33 cellular contexts compared by ENCODE assay signal in genomic region chr1:207291723-207292122, GRCh38. TPM values are rescaled to one million over a fixed set of nuclear protein-coding genes. Genes with fewer than 3 reads are reported as not detected.
A peak's percentile ranks its signal among the peaks of the same experiment; 100 is the strongest.
DNase-seq lines count a peak whose midpoint lies in the region; ATAC-seq, FAIRE-seq and TF ChIP-seq lines count a peak whose summit lies in the region.
"Had no signal": no experiment of that assay in that cellular context is flagged by ENCODE, and none has a peak within 500 bp of the region (broad histone marks: within the 10 kb centered on the region; RNA-seq: fewer than 3 reads in every experiment).

No MANE protein-coding gene starts in this region.

- no peak overlapping the region for H3K4me2 ChIP-seq in K562 (ENCODE audit: insufficient read depth, low read length)
- H3K4me2 ChIP-seq: A549; BLaER1; BLaER1 treated with 17β-estradiol and CSF1 and Interleukin-3, amounts not matched to agents 10 nM and 100 nM had no signal

- no peaks in the 10 kb centered on the region for H3K9me1 ChIP-seq in K562 (ENCODE audit: control insufficient read depth, insufficient read depth, low read length)

- H3K27ac ChIP-seq in HEK293 (ENCODE audit: extremely low read depth, low read depth, low read length): no peak overlapping the region
- no peak overlapping the region for H3K27ac ChIP-seq in K562 (ENCODE audit: extremely low read depth, low read depth, low read length)
- H3K27ac ChIP-seq: 22Rv1; A549; BLaER1; BLaER1 treated with 17β-estradiol and CSF1 and Interleukin-3, amounts not matched to agents 10 nM and 100 nM; C4-2B had no signal

- TF ChIP-seq RAD21 in K562 (CRISPR knock-in tag; conservative IDR thresholded peaks at IDR 0.05 in 1 of 2, IDR thresholded peaks at IDR 0.05 in 1 of 2): no peak

- H3K9me3 ChIP-seq in HEK293 (ENCODE audit: control insufficient read depth, insufficient read depth, low read depth, low read length) (no peaks in the 10 kb centered on the region), K562 (replicated peaks; ENCODE audit: control insufficient read depth, insufficient read depth, low read depth, low read length) (peaks cover 5% of the 10 kb centered on the region)
- H3K9me3 ChIP-seq: BE2C had no signal

- POLR2A ChIA-PET in HEK293 (lab: Yijun Ruan, JAX) (no interaction called here), K562 (lab: Yijun Ruan, JAX) (no interaction called here)
- POLR2A ChIA-PET in activated CD4-positive, alpha-beta memory T cell treated with anti-CD3 and anti-CD28 coated beads for 36 hours (lab: Charles Lee): no interaction called here

- no peaks in the 10 kb centered on the region for H3K79me2 ChIP-seq in K562 (ENCODE audit: control insufficient read depth, insufficient read depth, low read length)

- peaks cover 6% of the 10 kb centered on the region for H3K36me3 Mint-ChIP-seq in activated CD4-positive, alpha-beta memory T cell treated with anti-CD3 and anti-CD28 coated beads for 36 hours
- H3K36me3 Mint-ChIP-seq: CD4-positive, CD25-positive, alpha-beta regulatory T cell had no signal

- no peak for FAIRE-seq in K562 (lab: Jason Lieb, UNC)
- FAIRE-seq: A204.1, A549, D721Med had no signal

- H3K9me3 Mint-ChIP-seq in activated CD4-positive, alpha-beta memory T cell treated with anti-CD3 and anti-CD28 coated beads for 36 hours: peaks cover 19% of the 10 kb centered on the region

- no peaks in the 10 kb centered on the region for H3K27me3 ChIP-seq in K562 (ENCODE audit: control insufficient read depth in 2 of 2, insufficient read depth in 2 of 2, low read length in 2 of 2)
- H3K27me3 ChIP-seq: BLaER1; BLaER1 treated with 17β-estradiol and CSF1 and Interleukin-3, amounts not matched to agents 10 nM and 100 nM had no signal

- in situ Hi-C loops in K562 (cut with MboI): no loop called here

- TF ChIP-seq CTCF in HEK293 (tag by site-specific recombination; IDR thresholded peaks at IDR 0.05) (no peak), K562 (IDR thresholded peaks at IDR 0.05 in 2 of 3, conservative IDR thresholded peaks at IDR 0.05 in 1 of 3; ENCODE audit: insufficient read depth in 2 of 3, low read depth in 1 of 3, low read length in 3 of 3) (no peak)

- no peak for DNase-seq in K562 (ENCODE audit: extremely low read depth in 1 of 4, low spot score in 3 of 4)
- DNase-seq in NCI-H1105 (lab: John Stamatoyannopoulos, UW): no peak
- no peak for DNase-seq in activated CD4-positive, alpha-beta memory T cell treated with anti-CD3 and anti-CD28 coated beads for 36 hours
- DNase-seq: 8988T; ACHN; AML-193; BE2C; C1 segment of cervical spinal cord; Caco-2; Calu3; CD4-positive, alpha-beta memory T cell; CD4-positive, alpha-beta T cell; CD4-positive, CD25-positive, alpha-beta regulatory T cell; CD8-positive, alpha-beta memory T cell; CD8-positive, alpha-beta T cell; COR-L47; DMS 273 treated with DMSO at 0.1 percent for 48 hours; DMS153; DMS53; DMS79; DMS79 treated with DMSO at 0.1 percent for 48 hours; DND-41; EL had no signal

- WGBS in K562 (ENCODE audit: insufficient coverage, low coverage, missing lambda C conversion rate): 43% methylated on average over 2 of the region's 2 CpGs

- CTCF ChIA-PET in HEK293 (lab: Yijun Ruan, JAX) (no interaction called here), K562 (lab: Yijun Ruan, JAX; ENCODE audit: low intra/inter-chr PET ratio) (no interaction called here)
- CTCF ChIA-PET in activated CD4-positive, alpha-beta memory T cell treated with anti-CD3 and anti-CD28 coated beads for 36 hours (lab: Charles Lee): no interaction called here

- H3K36me3 ChIP-seq in HEK293 (ENCODE audit: control insufficient read depth in 2 of 2, insufficient read depth in 1 of 2, low read length in 2 of 2) (no peaks in the 10 kb centered on the region), K562 (ENCODE audit: control insufficient read depth, insufficient read depth, low read length) (no peaks in the 10 kb centered on the region)
- H3K36me3 ChIP-seq: BE2C, BLaER1 had no signal

- H3K4me3 Mint-ChIP-seq in activated CD4-positive, alpha-beta memory T cell treated with anti-CD3 and anti-CD28 coated beads for 36 hours: no peak overlapping the region
- H3K4me3 Mint-ChIP-seq: B cell; CD14-positive monocyte; CD4-positive, alpha-beta memory T cell; CD4-positive, alpha-beta T cell; CD4-positive, CD25-positive, alpha-beta regulatory T cell; CD8-positive, alpha-beta memory T cell; CD8-positive, alpha-beta T cell had no signal

- BruUV-seq in K562 (replicated peaks; lab: Mats Ljungman, UMichigan): no TSS peak

- H3K27me3 Mint-ChIP-seq in activated CD4-positive, alpha-beta memory T cell treated with anti-CD3 and anti-CD28 coated beads for 36 hours: no peaks in the 10 kb centered on the region
- H3K27me3 Mint-ChIP-seq: CD4-positive, alpha-beta T cell had no signal

- TF ChIP-seq EP300 in K562 (IDR thresholded peaks at IDR 0.05; ENCODE audit: low read length): no peak

- H3K4me1 ChIP-seq in HEK293 (ENCODE audit: control insufficient read depth, insufficient read depth, low read length) (no peaks in the 10 kb centered on the region), K562 (replicated peaks in 1 of 2; ENCODE audit: control insufficient read depth in 2 of 2, insufficient read depth in 2 of 2, low read length in 2 of 2) (peaks cover 0 to 7% of the 10 kb centered on the region in 2 experiments; a peak in 1 of 5 replicates)
- H3K4me1 ChIP-seq: A549, BE2C, BLaER1, Caco-2 had no signal

- intact Hi-C loops in K562 (cut with micrococcal nuclease): no loop called here
- intact Hi-C loops in activated CD4-positive, alpha-beta memory T cell treated with anti-CD3 and anti-CD28 coated beads for 36 hours (cut with micrococcal nuclease): no loop called here

- H4K20me1 ChIP-seq in K562 (replicated peaks; ENCODE audit: control insufficient read depth, insufficient read depth, low read length): no peaks in the 10 kb centered on the region
- H4K20me1 ChIP-seq: BLaER1; BLaER1 treated with 17β-estradiol and CSF1 and Interleukin-3, amounts not matched to agents 10 nM and 100 nM had no signal

- H3K4me3 ChIP-seq in HEK293 (ENCODE audit: low read depth, low read length) (no peak overlapping the region), K562 (no peak overlapping the region)
- H3K4me3 ChIP-seq: A549; BLaER1; BLaER1 treated with 17β-estradiol and CSF1 and Interleukin-3, amounts not matched to agents 10 nM and 100 nM had no signal

- no peaks in the 10 kb centered on the region for H3K4me1 Mint-ChIP-seq in activated CD4-positive, alpha-beta memory T cell treated with anti-CD3 and anti-CD28 coated beads for 36 hours (ENCODE audit: low read depth)
- H3K4me1 Mint-ChIP-seq: CD4-positive, alpha-beta memory T cell; CD8-positive, alpha-beta memory T cell had no signal

- no peak overlapping the region for H2AFZ ChIP-seq in K562 (ENCODE audit: low read depth, low read length)

- no peak for ATAC-seq in K562
- ATAC-seq: A549; CD8-positive, alpha-beta T cell had no signal

- no peak overlapping the region for H3K9ac ChIP-seq in K562 (ENCODE audit: insufficient read depth in 1 of 2, low read depth in 2 of 2, low read length in 2 of 2)
- H3K9ac ChIP-seq: BLaER1; BLaER1 treated with 17β-estradiol and CSF1 and Interleukin-3, amounts not matched to agents 10 nM and 100 nM had no signal

- H3K27ac Mint-ChIP-seq in activated CD4-positive, alpha-beta memory T cell treated with anti-CD3 and anti-CD28 coated beads for 36 hours: no peak overlapping the region
- H3K27ac Mint-ChIP-seq: B cell; CD4-positive, alpha-beta memory T cell; CD4-positive, alpha-beta T cell; CD4-positive, CD25-positive, alpha-beta regulatory T cell; CD8-positive, alpha-beta T cell had no signal

- TF ChIP-seq POLR2A in K562 (conservative IDR thresholded peaks at IDR 0.05): no peak

TF ChIP-seq in HEK293, 187 proteins besides CTCF, POLR2A, EP300 and RAD21:
- TF ChIP-seq ZNF10 (tag by site-specific recombination; IDR thresholded peaks at IDR 0.05): no peak
- peak; percentile 27 for TF ChIP-seq SETDB1 (IDR thresholded peaks at IDR 0.05; ENCODE audit: insufficient read length, low read length)

TF ChIP-seq in K562, 482 proteins besides CTCF, POLR2A, EP300 and RAD21 (continues in another document):
- TF ChIP-seq TRIM24 (IDR thresholded peaks at IDR 0.05) (0 out of 4 replicates have a peak, but pooled peaks of 1 of the 2 experiments have one; percentile 25), HDAC2 (IDR thresholded peaks at IDR 0.05) (no peak), CBX3 (IDR thresholded peaks at IDR 0.05; ENCODE audit: borderline replicate concordance in 1 of 2, low read length in 2 of 2) (peak in 1 of 2 experiments; percentile 49; a peak in 1 of 3 replicates), TRIM28 (IDR thresholded peaks at IDR 0.05) (peak; percentile 70; the same call in 1 of the 2 replicates), PHF21A (IDR thresholded peaks at IDR 0.05; ENCODE audit: borderline replicate concordance, low read depth) (no peak)

RNA-seq across cellular contexts. Expression of gene CD55, which starts 29.8 kb away (rescaled TPM):
- 122 and 219 TPM in 2 replicates for total RNA-seq in K562 (2011; cell fraction: chromatin; rRNA removed; ENCODE audit: low replicate concordance)
- total RNA-seq in K562 (2011; cell fraction: nucleolus; rRNA removed): 126 and 131 TPM in 2 replicates
- 167 and 170 TPM in 2 replicates for total RNA-seq in K562 (2011; cell fraction: nucleoplasm; rRNA removed)
- total RNA-seq in K562 (2014; rRNA removed) (98.4 and 112 TPM in 2 replicates), K562 (2014; rRNA removed; fragmentation: Illumina TruSeq; extraction: Trizol) (96.2 and 124 TPM in 2 replicates), K562 (2015; rRNA removed; fragmentation: Illumina TruSeq; extraction: Trizol) (81.5 and 84.0 TPM in 2 replicates), K562 (2021) (96.0 and 104 TPM in 2 replicates)
- polyA plus RNA-seq in K562 (2011; rRNA removed) (137 and 150 TPM in 2 replicates), K562 (2014; fragmentation: Illumina TruSeq; extraction: Trizol) (94.8 and 144 TPM in 2 replicates), K562 (2014; fragmentation: Nextera tagmentation; extraction: Ambion mirVana) (10 to 100 TPM; 17.7 to 29.4 TPM), K562 (2014; rRNA removed) (97.0 and 98.6 TPM in 2 replicates)
- 53.0 and 98.2 TPM in 2 replicates for polyA plus RNA-seq in K562 (2011; cell fraction: cytosol; rRNA removed)
- 69.4 and 92.8 TPM in 2 replicates for polyA plus RNA-seq in K562 (2011; cell fraction: nucleus; rRNA removed)
- 72.7 and 169 TPM in 2 replicates for polyA plus RNA-seq in K562 (2012)
- polyA minus RNA-seq in K562 (2011; rRNA and poly(A)+ RNA removed): 180 and 193 TPM in 2 replicates
- 46.6 and 55.4 TPM in 2 replicates for polyA minus RNA-seq in K562 (2011; cell fraction: cytosol; rRNA and poly(A)+ RNA removed)
- polyA minus RNA-seq in K562 (2011; cell fraction: nucleus; rRNA and poly(A)+ RNA removed): 97.5 and 128 TPM in 2 replicates
- total RNA-seq in activated CD4-positive, alpha-beta memory T cell treated with anti-CD3 and anti-CD28 coated beads for 36 hours: 10 to 100 TPM; 40.4 to 42.3 TPM

Comparison
In these comparisons a context has a peak if more than half of its experiments do, and no peak if none do; other contexts are left out.
1. Of the 44 proteins assayed by ChIP-seq in both K562 and HEK293: peak only in K562: TRIM28; only in HEK293: SETDB1; in both: none; in neither: 42.